ENCODE assay signal across 22 cellular contexts in the genomic region with DNA sequence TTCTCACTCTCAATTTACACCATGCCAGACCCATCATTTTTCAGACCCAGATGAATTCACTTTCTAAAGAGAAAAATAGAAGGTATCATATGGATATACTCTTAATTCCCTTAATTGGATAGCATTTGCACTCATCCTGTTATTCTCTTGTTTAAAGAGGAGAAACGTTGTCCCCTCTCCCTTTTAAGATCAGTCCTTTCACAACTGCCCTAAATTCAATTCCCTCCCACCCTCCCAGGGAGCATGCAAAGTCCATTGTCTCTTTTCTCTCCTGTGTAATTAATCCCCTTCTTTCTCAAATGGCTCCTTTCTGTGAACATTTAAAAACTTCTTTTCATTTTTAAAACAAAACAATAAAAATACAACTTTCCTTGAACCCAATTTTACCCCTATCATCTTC.
"Had no signal": no experiment of that assay in that cellular context is flagged by ENCODE, and none has a peak within 500 bp of the region (broad histone marks: within the 10 kb centered on the region; RNA-seq: fewer than 3 reads in every experiment).

No MANE protein-coding gene starts in this region.

- ATAC-seq: left lobe of liver; naive thymus-derived CD8-positive, alpha-beta T cell; pancreas; right lobe of liver; stimulated activated effector memory CD8-positive, alpha-beta T cell treated with anti-CD3 and anti-CD28 coated beads, Interleukin-12 subunit alpha, Interleukin-12 subunit beta, amount 100 ng/mL, for 72 hours had no signal

- H3K27ac ChIP-seq: esophagus squamous epithelium, hepatocyte, pancreas, prostate gland, right lobe of liver, tibial artery, upper lobe of left lung, uterus had no signal

- DNase-seq: esophagus squamous epithelium; foreskin fibroblast; head of caudate nucleus; islet precursor cell; mucosa of descending colon; naive thymus-derived CD8-positive, alpha-beta T cell; occipital lobe; pancreas; retina; right lobe of liver; stimulated activated CD4-positive, alpha-beta T cell treated with anti-CD3 and anti-CD28 coated beads, Interleukin-4, amount 100 ng/mL, for 1 hour; stimulated activated CD8-positive, alpha-beta memory T cell treated with anti-CD3 and anti-CD28 coated beads, Interleukin-4, amount 100 ng/mL, for 48 hours; tibial artery; upper lobe of left lung; uterus had no signal

- H3K36me3 Mint-ChIP-seq: naive thymus-derived CD8-positive, alpha-beta T cell; stimulated activated effector memory CD8-positive, alpha-beta T cell treated with anti-CD3 and anti-CD28 coated beads, Interleukin-12 subunit alpha, Interleukin-12 subunit beta, amount 100 ng/mL, for 72 hours had no signal

- H3K4me1 Mint-ChIP-seq: naive thymus-derived CD8-positive, alpha-beta T cell; stimulated activated effector memory CD8-positive, alpha-beta T cell treated with anti-CD3 and anti-CD28 coated beads, Interleukin-12 subunit alpha, Interleukin-12 subunit beta, amount 100 ng/mL, for 72 hours had no signal

- H3K4me3 Mint-ChIP-seq: dendritic cell treated with granulocyte-macrophage colony-stimulating factor and Interleukin-4, amounts not matched to agents 40 ng/mL and 50 ng/mL, for 4 days; naive thymus-derived CD8-positive, alpha-beta T cell; neural crest cell; stimulated activated effector memory CD8-positive, alpha-beta T cell treated with anti-CD3 and anti-CD28 coated beads, Interleukin-12 subunit alpha, Interleukin-12 subunit beta, amount 100 ng/mL, for 72 hours; stimulated activated naive CD8-positive, alpha-beta T cell treated with anti-CD3 and anti-CD28 coated beads, Interleukin-15, Interleukin-2, amounts not matched to agents 100 ng/mL and 50 ng/mL, for 24 hours had no signal

- H3K4me3 ChIP-seq: esophagus squamous epithelium, hepatocyte, mucosa of descending colon, pancreas, prostate gland, right lobe of liver, tibial artery, upper lobe of left lung, uterus had no signal

- H3K27me3 Mint-ChIP-seq: dendritic cell treated with granulocyte-macrophage colony-stimulating factor and Interleukin-4, amounts not matched to agents 40 ng/mL and 50 ng/mL, for 4 days had no signal

- H3K4me1 ChIP-seq: esophagus squamous epithelium, pancreas, prostate gland, right lobe of liver, tibial artery, uterus had no signal

- H3K27ac Mint-ChIP-seq: dendritic cell treated with granulocyte-macrophage colony-stimulating factor and Interleukin-4, amounts not matched to agents 40 ng/mL and 50 ng/mL, for 4 days; naive thymus-derived CD8-positive, alpha-beta T cell; stimulated activated effector memory CD8-positive, alpha-beta T cell treated with anti-CD3 and anti-CD28 coated beads, Interleukin-12 subunit alpha, Interleukin-12 subunit beta, amount 100 ng/mL, for 72 hours; stimulated activated naive CD8-positive, alpha-beta T cell treated with anti-CD3 and anti-CD28 coated beads, Interleukin-15, Interleukin-2, amounts not matched to agents 100 ng/mL and 50 ng/mL, for 24 hours had no signal

- H3K36me3 ChIP-seq: esophagus squamous epithelium, pancreas, prostate gland, right lobe of liver, tibial artery, upper lobe of left lung, uterus had no signal

- H3K9me3 ChIP-seq: esophagus squamous epithelium, mucosa of descending colon, pancreas, prostate gland, right lobe of liver, tibial artery, upper lobe of left lung, uterus had no signal

- H3K27me3 ChIP-seq: esophagus squamous epithelium, hepatocyte, pancreas, right lobe of liver, tibial artery, upper lobe of left lung, uterus had no signal
